ENCODE assay signal across 19 cellular contexts in genomic region chr16:67662653-67663010, GRCh38. TPM values are rescaled to one million over a fixed set of nuclear protein-coding genes. Genes with fewer than 3 reads are reported as not detected.
DNase-seq lines count a peak whose midpoint lies in the region; ATAC-seq, FAIRE-seq and TF ChIP-seq lines count a peak whose summit lies in the region.
"Had no signal": no experiment of that assay in that cellular context is flagged by ENCODE, and none has a peak within 500 bp of the region (broad histone marks: within the 10 kb centered on the region; RNA-seq: fewer than 3 reads in every experiment).

No MANE protein-coding gene starts in this region.

- no peak overlapping the region for H3K4me3 ChIP-seq in neural progenitor cell
- no peak overlapping the region for H3K4me3 ChIP-seq in prostate gland
- H3K4me3 ChIP-seq: BLaER1, GM12878 had no signal

- H3K9ac ChIP-seq in neural progenitor cell: no peak overlapping the region
- H3K9ac ChIP-seq: BLaER1 had no signal

- no peaks in the 10 kb centered on the region for H3K36me3 ChIP-seq in neural progenitor cell
- no peaks in the 10 kb centered on the region for H3K36me3 ChIP-seq in prostate gland

- peaks cover 17% of the 10 kb centered on the region for H3K36me3 Mint-ChIP-seq in activated naive CD4-positive, alpha-beta T cell treated with anti-CD3 and anti-CD28 coated beads, Interleukin-2, amount 10 ng/mL, durations not matched to agents 7 days and 5 days
- peaks cover 5% of the 10 kb centered on the region for H3K36me3 Mint-ChIP-seq in activated naive CD4-positive, alpha-beta T cell treated with anti-CD3 and anti-CD28 coated beads for 36 hours (ENCODE audit: low read depth)
- H3K36me3 Mint-ChIP-seq in CD4-positive, alpha-beta T cell (ENCODE audit: low read depth): peaks cover 14% of the 10 kb centered on the region
- peaks cover 10% of the 10 kb centered on the region for H3K36me3 Mint-ChIP-seq in neural progenitor cell

- no peaks in the 10 kb centered on the region for H3K9me3 Mint-ChIP-seq in activated naive CD4-positive, alpha-beta T cell treated with anti-CD3 and anti-CD28 coated beads, Interleukin-2, amount 10 ng/mL, durations not matched to agents 7 days and 5 days
- no peaks in the 10 kb centered on the region for H3K9me3 Mint-ChIP-seq in activated naive CD4-positive, alpha-beta T cell treated with anti-CD3 and anti-CD28 coated beads for 36 hours
- H3K9me3 Mint-ChIP-seq in CD4-positive, alpha-beta T cell: no peaks in the 10 kb centered on the region
- no peaks in the 10 kb centered on the region for H3K9me3 Mint-ChIP-seq in neural progenitor cell
- H3K9me3 Mint-ChIP-seq: CD14-positive monocyte; CD8-positive, alpha-beta T cell; H9 had no signal

- no peaks in the 10 kb centered on the region for H3K9me3 ChIP-seq in CD4-positive, alpha-beta T cell (ENCODE audit: control insufficient read depth, low read length)
- H3K9me3 ChIP-seq in neural progenitor cell (ENCODE audit: low read depth) (no peaks in the 10 kb centered on the region), prostate gland (no peaks in the 10 kb centered on the region)
- H3K9me3 ChIP-seq: BLaER1 had no signal

- H3K27me3 Mint-ChIP-seq in activated naive CD4-positive, alpha-beta T cell treated with anti-CD3 and anti-CD28 coated beads, Interleukin-2, amount 10 ng/mL, durations not matched to agents 7 days and 5 days: peaks cover 4% of the 10 kb centered on the region
- no peaks in the 10 kb centered on the region for H3K27me3 Mint-ChIP-seq in activated naive CD4-positive, alpha-beta T cell treated with anti-CD3 and anti-CD28 coated beads for 36 hours (ENCODE audit: low read depth)
- H3K27me3 Mint-ChIP-seq in CD4-positive, alpha-beta T cell: no peaks in the 10 kb centered on the region
- peaks cover 3% of the 10 kb centered on the region for H3K27me3 Mint-ChIP-seq in neural progenitor cell (ENCODE audit: insufficient read depth, low read depth)

- H3K79me2 ChIP-seq in neural progenitor cell (ENCODE audit: low read depth): peaks cover 8% of the 10 kb centered on the region

- no peak for TF ChIP-seq POLR2A in prostate gland (IDR thresholded peaks at IDR 0.05)

- peaks cover 68% of the 10 kb centered on the region for H4K20me1 ChIP-seq in neural progenitor cell (ENCODE audit: low read depth)

- ATAC-seq in CD4-positive, alpha-beta T cell (ENCODE audit: poor library complexity): no peak
- ATAC-seq: CD8-positive, alpha-beta T cell; GM12878 had no signal

- CTCF ChIA-PET in activated naive CD4-positive, alpha-beta T cell treated with anti-CD3 and anti-CD28 coated beads, Interleukin-2, amount 10 ng/mL, durations not matched to agents 7 days and 5 days (lab: Charles Lee): interaction anchor here (1.1 to 10.0 kb wide), 8 partner anchors 10 to 280 kb away, joined by 3 to 151 read pairs (median 8); partner anchors contain the start of genes CARMIL2 and CTCF
- CTCF ChIA-PET in activated naive CD4-positive, alpha-beta T cell treated with anti-CD3 and anti-CD28 coated beads for 36 hours (lab: Charles Lee): interaction anchor here (0.5 to 13.5 kb wide), 7 partner anchors 18 to 146 kb away, joined by 3 to 131 read pairs (median 3); no protein-coding TSS in a partner anchor
- CTCF ChIA-PET in CD4-positive, alpha-beta T cell (lab: Charles Lee): interaction anchor here (1.6 to 4.0 kb wide), 3 partner anchors 17 to 141 kb away, joined by 4 to 26 read pairs (median 14); partner anchors contain the start of gene CARMIL2
- CTCF ChIA-PET in RWPE1 (lab: Yijun Ruan, JAX): interaction anchor here (1.0 to 2.3 kb wide), 2 partner anchors 10 to 141 kb away, joined by 3 to 11 read pairs; no protein-coding TSS in a partner anchor

- no peak for DNase-seq in activated naive CD4-positive, alpha-beta T cell treated with anti-CD3 and anti-CD28 coated beads, Interleukin-2, amount 10 ng/mL, durations not matched to agents 7 days and 5 days
- no peak for DNase-seq in activated naive CD4-positive, alpha-beta T cell treated with anti-CD3 and anti-CD28 coated beads for 36 hours
- no peak for DNase-seq in CD4-positive, alpha-beta T cell
- DNase-seq in RWPE1 (ENCODE audit: low spot score) (no peak), neural progenitor cell (ENCODE audit: low spot score) (no peak), prostate gland (ENCODE audit: low spot score) (no peak), GM19239 (ENCODE audit: insufficient read length, low spot score) (no peak)
- no peak for DNase-seq in stimulated activated CD8-positive, alpha-beta memory T cell treated with anti-CD3 and anti-CD28 coated beads, Interleukin-4, amount 100 ng/mL, for 48 hours
- DNase-seq: Calu3; CD8-positive, alpha-beta T cell; DND-41; EL had no signal

- POLR2A ChIA-PET in CD4-positive, alpha-beta T cell (lab: Charles Lee): interaction anchor here (1.0 to 2.3 kb wide), 3 partner anchors 17 to 182 kb away, joined by 4 to 7 read pairs (median 6); partner anchors contain the start of genes ATP6V0D1 and CARMIL2
- POLR2A ChIA-PET in RWPE1 (lab: Yijun Ruan, JAX; ENCODE audit: low non-redundant PET): no interaction called here

- peaks cover 43% of the 10 kb centered on the region for H3K4me1 Mint-ChIP-seq in activated naive CD4-positive, alpha-beta T cell treated with anti-CD3 and anti-CD28 coated beads, Interleukin-2, amount 10 ng/mL, durations not matched to agents 7 days and 5 days
- H3K4me1 Mint-ChIP-seq in activated naive CD4-positive, alpha-beta T cell treated with anti-CD3 and anti-CD28 coated beads for 36 hours (ENCODE audit: low read depth): peaks cover 32% of the 10 kb centered on the region
- peaks cover 41% of the 10 kb centered on the region for H3K4me1 Mint-ChIP-seq in CD4-positive, alpha-beta T cell (ENCODE audit: low read depth)
- peaks cover 27% of the 10 kb centered on the region for H3K4me1 Mint-ChIP-seq in neural progenitor cell

- H3K4me1 ChIP-seq in neural progenitor cell: peaks cover 21% of the 10 kb centered on the region
- peaks cover 9% of the 10 kb centered on the region for H3K4me1 ChIP-seq in prostate gland (replicated peaks)

- FAIRE-seq in GM19239 (lab: Jason Lieb, UNC): no peak
- FAIRE-seq: A204.1, GM12878, H1 had no signal

- TF ChIP-seq CTCF in CD4-positive, alpha-beta T cell (IDR thresholded peaks at IDR 0.05): no peak
- no peak for TF ChIP-seq CTCF in RWPE1 (conservative IDR thresholded peaks at IDR 0.05; ENCODE audit: low read depth)
- no peak for TF ChIP-seq CTCF in neural progenitor cell (IDR thresholded peaks at IDR 0.05)
- no peak for TF ChIP-seq CTCF in prostate gland (IDR thresholded peaks at IDR 0.05)

- peaks cover 28% of the 10 kb centered on the region for H3F3A ChIP-seq in neural progenitor cell (ENCODE audit: low read depth)

- intact Hi-C loops in activated naive CD4-positive, alpha-beta T cell treated with anti-CD3 and anti-CD28 coated beads for 36 hours (cut with micrococcal nuclease): no loop called here
- intact Hi-C loops in CD4-positive, alpha-beta T cell (cut with DNase I, micrococcal nuclease): loop anchor here in 1 of 2 experiments (5.0 kb wide), 1 partner anchor 145 kb away; the partner anchor contains the start of genes RANBP10 and TSNAXIP1
- intact Hi-C loops in prostate gland (cut with DNase I): loop anchor here (5.0 to 10.0 kb wide), 2 partner anchors 138 to 180 kb away; partner anchors contain the start of genes RIPOR1 and THAP11

- no peak overlapping the region for H2AFZ ChIP-seq in neural progenitor cell (replicated peaks)

- no peak overlapping the region for H3K27ac Mint-ChIP-seq in activated naive CD4-positive, alpha-beta T cell treated with anti-CD3 and anti-CD28 coated beads, Interleukin-2, amount 10 ng/mL, durations not matched to agents 7 days and 5 days
- H3K27ac Mint-ChIP-seq in activated naive CD4-positive, alpha-beta T cell treated with anti-CD3 and anti-CD28 coated beads for 36 hours: no peak overlapping the region
- H3K27ac Mint-ChIP-seq in CD4-positive, alpha-beta T cell: no peak overlapping the region
- H3K27ac Mint-ChIP-seq in neural progenitor cell: no peak overlapping the region
- H3K27ac Mint-ChIP-seq: CD8-positive, alpha-beta T cell had no signal

- H3K27ac ChIP-seq in CD4-positive, alpha-beta T cell (ENCODE audit: low read depth, low read length): no peak overlapping the region
- H3K27ac ChIP-seq in RWPE1 (peak overlapping the region; percentile 80), neural progenitor cell (no peak overlapping the region), prostate gland (no peak overlapping the region)
- H3K27ac ChIP-seq: BLaER1 had no signal

- H3K4me3 Mint-ChIP-seq in activated naive CD4-positive, alpha-beta T cell treated with anti-CD3 and anti-CD28 coated beads, Interleukin-2, amount 10 ng/mL, durations not matched to agents 7 days and 5 days: peak overlapping the region; percentile 23
- H3K4me3 Mint-ChIP-seq in activated naive CD4-positive, alpha-beta T cell treated with anti-CD3 and anti-CD28 coated beads for 36 hours: no peak overlapping the region
- peak overlapping the region; percentile 62 for H3K4me3 Mint-ChIP-seq in CD4-positive, alpha-beta T cell
- peak overlapping the region; percentile 55 for H3K4me3 Mint-ChIP-seq in neural progenitor cell

- no peak overlapping the region for H3K4me2 ChIP-seq in neural progenitor cell
- H3K4me2 ChIP-seq: BLaER1 had no signal

- no peaks in the 10 kb centered on the region for H3K27me3 ChIP-seq in CD4-positive, alpha-beta T cell (ENCODE audit: control insufficient read depth, insufficient read depth, low read length)
- H3K27me3 ChIP-seq in neural progenitor cell (peaks cover 8% of the 10 kb centered on the region), prostate gland (replicated peaks; ENCODE audit: insufficient read depth) (no peaks in the 10 kb centered on the region)
- H3K27me3 ChIP-seq: BLaER1 had no signal

RNA-seq across cellular contexts. Expression of gene PARD6A, which starts 1.9 kb away (rescaled TPM):
- 1 to 10 TPM; 7.3 to 8.4 TPM for total RNA-seq in activated naive CD4-positive, alpha-beta T cell treated with anti-CD3 and anti-CD28 coated beads for 36 hours
- 1 to 10 TPM; 4.5 to 4.7 TPM for total RNA-seq in CD4-positive, alpha-beta T cell
- total RNA-seq in neural progenitor cell (ENCODE audit: low replicate concordance): 2.7 and 8.7 TPM in 2 replicates
- 10 to 100 TPM in 1 of 2 donors, 1 to 10 TPM in 1; 3.4 to 13.7 TPM for total RNA-seq in prostate gland

RNA-seq across cellular contexts. Expression of gene ACD, which starts 2.6 kb away (rescaled TPM):
- total RNA-seq in activated naive CD4-positive, alpha-beta T cell treated with anti-CD3 and anti-CD28 coated beads for 36 hours: 10 to 100 TPM; 49.2 to 54.9 TPM
- 10 to 100 TPM; 21.6 to 26.0 TPM for total RNA-seq in CD4-positive, alpha-beta T cell
- total RNA-seq in neural progenitor cell (ENCODE audit: low replicate concordance) (11.5 and 31.7 TPM in 2 replicates), prostate gland (10 to 100 TPM; 17.1 to 45.4 TPM)

RNA-seq across cellular contexts. Expression of gene ENKD1, which starts 3.9 kb away (rescaled TPM):
- total RNA-seq in activated naive CD4-positive, alpha-beta T cell treated with anti-CD3 and anti-CD28 coated beads for 36 hours: 1 to 10 TPM; 6.7 to 7.3 TPM
- 1 to 10 TPM; 2.0 to 3.5 TPM for total RNA-seq in CD4-positive, alpha-beta T cell
- total RNA-seq in neural progenitor cell (ENCODE audit: low replicate concordance): 6.9 and 18.7 TPM in 2 replicates
- total RNA-seq in prostate gland: 10 to 100 TPM; 20.6 to 29.1 TPM

RNA-seq across cellular contexts. Expression of gene C16orf86, which starts 4.0 kb away (rescaled TPM):
- 1 to 10 TPM; 3.2 to 3.6 TPM for total RNA-seq in activated naive CD4-positive, alpha-beta T cell treated with anti-CD3 and anti-CD28 coated beads for 36 hours
- total RNA-seq in CD4-positive, alpha-beta T cell: 1 to 10 TPM; 2.0 to 2.4 TPM
- total RNA-seq in neural progenitor cell (ENCODE audit: low replicate concordance) (0.24 and 6.0 TPM in 2 replicates), prostate gland (10 to 100 TPM in 1 of 2 donors, 1 to 10 TPM in 1; 10.0 to 18.3 TPM)
- total RNA-seq: G401 had no signal

RNA-seq across cellular contexts. Expression of gene CARMIL2, which starts 17.7 kb away (rescaled TPM):
- 100 to 1,000 TPM; 123 to 130 TPM for total RNA-seq in activated naive CD4-positive, alpha-beta T cell treated with anti-CD3 and anti-CD28 coated beads for 36 hours
- total RNA-seq in CD4-positive, alpha-beta T cell: 100 to 1,000 TPM; 147 to 148 TPM
- total RNA-seq in neural progenitor cell (ENCODE audit: low replicate concordance): 14.5 and 18.2 TPM in 2 replicates
- 1 to 10 TPM; 4.8 to 5.1 TPM for total RNA-seq in prostate gland
